ENCODE assay signal across 30 cellular contexts in genomic region chr11:100867601-100868000, GRCh38.
"Had no signal": no experiment of that assay in that cellular context is flagged by ENCODE, and none has a peak within 500 bp of the region (broad histone marks: within the 10 kb centered on the region; RNA-seq: fewer than 3 reads in every experiment).

No MANE protein-coding gene starts in this region.

- H3K27ac Mint-ChIP-seq: effector memory CD8-positive, alpha-beta T cell; mesothelial cell of epicardium; naive B cell; natural killer cell treated with Interleukin-12 subunit alpha and Interleukin-12 subunit beta and Interleukin-15 and Interleukin-18, amount 100 ng/mL, for 72 hours; stimulated activated effector memory CD8-positive, alpha-beta T cell treated with anti-CD3 and anti-CD28 coated beads, Interleukin-12 subunit alpha, Interleukin-12 subunit beta, amount 100 ng/mL, for 72 hours had no signal

- H3K4me2 ChIP-seq: smooth muscle cell had no signal

- H3K36me3 Mint-ChIP-seq: natural killer cell treated with Interleukin-12 subunit alpha and Interleukin-12 subunit beta and Interleukin-15 and Interleukin-18, amount 100 ng/mL, for 72 hours; stimulated activated effector memory CD8-positive, alpha-beta T cell treated with anti-CD3 and anti-CD28 coated beads, Interleukin-12 subunit alpha, Interleukin-12 subunit beta, amount 100 ng/mL, for 72 hours had no signal

- ATAC-seq: effector memory CD8-positive, alpha-beta T cell; esophagus mucosa; gastrocnemius medialis; left cardiac atrium; left ventricle myocardium superior; lower lobe of right lung; mucosa of descending colon; natural killer cell treated with Interleukin-12 subunit alpha and Interleukin-12 subunit beta and Interleukin-15 and Interleukin-18, amount 100 ng/mL, for 72 hours; sciatic nerve; stimulated activated effector memory CD8-positive, alpha-beta T cell treated with anti-CD3 and anti-CD28 coated beads, Interleukin-12 subunit alpha, Interleukin-12 subunit beta, amount 100 ng/mL, for 72 hours had no signal

- H3K9me3 ChIP-seq: gastrocnemius medialis, lower lobe of right lung, mucosa of descending colon, ovary, right atrium auricular region, stomach, thyroid gland, vagina had no signal

- H3K4me1 ChIP-seq: lower lobe of right lung had no signal

- H3K4me3 Mint-ChIP-seq: effector memory CD8-positive, alpha-beta T cell; mesothelial cell of epicardium; naive B cell; natural killer cell treated with Interleukin-12 subunit alpha and Interleukin-12 subunit beta and Interleukin-15 and Interleukin-18, amount 100 ng/mL, for 72 hours; stimulated activated effector memory CD8-positive, alpha-beta T cell treated with anti-CD3 and anti-CD28 coated beads, Interleukin-12 subunit alpha, Interleukin-12 subunit beta, amount 100 ng/mL, for 72 hours had no signal

- DNase-seq: cerebellar nuclear complex; cortex of kidney; effector memory CD8-positive, alpha-beta T cell; foreskin fibroblast; gastrocnemius medialis; head of caudate nucleus; kidney; left cardiac atrium; left ventricle myocardium superior; lower lobe of right lung; mucosa of descending colon; naive B cell; occipital lobe; ovary; posterior cingulate gyrus; stimulated activated CD4-positive, alpha-beta T cell treated with anti-CD3 and anti-CD28 coated beads, Interleukin-12 subunit alpha, Interleukin-12 subunit beta, amount 100 ng/mL, for 4 hours; stimulated activated CD4-positive, alpha-beta T cell treated with anti-CD3 and anti-CD28 coated beads, Interleukin-2, amount 100 ng/mL, for 24 hours; stimulated activated CD4-positive, alpha-beta T cell treated with anti-CD3 and anti-CD28 coated beads, Interleukin-4, amount 100 ng/mL, for 24 hours; stimulated activated naive CD4-positive, alpha-beta T cell treated with Interleukin-2 at 50 U/mL for 16 hours; stomach; thyroid gland; trophoblast cell had no signal

- H3K27me3 Mint-ChIP-seq: effector memory CD8-positive, alpha-beta T cell; naive B cell; natural killer cell treated with Interleukin-12 subunit alpha and Interleukin-12 subunit beta and Interleukin-15 and Interleukin-18, amount 100 ng/mL, for 72 hours had no signal

- FAIRE-seq: kidney had no signal

- H3K4me3 ChIP-seq: gastrocnemius medialis, lower lobe of right lung, mucosa of descending colon, ovary, right atrium auricular region, smooth muscle cell, stomach, thyroid gland, vagina had no signal

- H3K4me1 Mint-ChIP-seq: stimulated activated effector memory CD8-positive, alpha-beta T cell treated with anti-CD3 and anti-CD28 coated beads, Interleukin-12 subunit alpha, Interleukin-12 subunit beta, amount 100 ng/mL, for 72 hours had no signal

- H3K36me3 ChIP-seq: gastrocnemius medialis, lower lobe of right lung, ovary, right atrium auricular region, stomach, thyroid gland, vagina had no signal

- H3K27ac ChIP-seq: gastrocnemius medialis, lower lobe of right lung, ovary, right atrium auricular region, stomach, thyroid gland, vagina had no signal

- H3K27me3 ChIP-seq: gastrocnemius medialis, ovary, right atrium auricular region, stomach, thyroid gland, vagina had no signal

- H3K9me3 Mint-ChIP-seq: mesothelial cell of epicardium; natural killer cell treated with Interleukin-12 subunit alpha and Interleukin-12 subunit beta and Interleukin-15 and Interleukin-18, amount 100 ng/mL, for 72 hours had no signal
